8 cellular contexts compared by ENCODE assay signal in genomic region chr1:33010946-33011731, GRCh38. TPM values are rescaled to one million over a fixed set of nuclear protein-coding genes. Genes with fewer than 3 reads are reported as not detected.
DNase-seq lines count a peak whose midpoint lies in the region; ATAC-seq and TF ChIP-seq lines count a peak whose summit lies in the region.

No MANE protein-coding gene starts in this region.

- no peaks in the 10 kb centered on the region for H3K27me3 Mint-ChIP-seq in activated naive CD8-positive, alpha-beta T cell treated with anti-CD3 and anti-CD28 coated beads, Interleukin-2, amount 50 U/mL, for 24 hours

- no peaks in the 10 kb centered on the region for H3K9me3 ChIP-seq in cardiac muscle cell (ENCODE audit: low read depth)

- peaks cover 64% of the 10 kb centered on the region for H3K36me3 Mint-ChIP-seq in activated naive CD8-positive, alpha-beta T cell treated with anti-CD3 and anti-CD28 coated beads, Interleukin-2, amount 50 U/mL, for 24 hours (ENCODE audit: low read depth)

- H3K4me1 Mint-ChIP-seq in activated naive CD8-positive, alpha-beta T cell treated with anti-CD3 and anti-CD28 coated beads, Interleukin-2, amount 50 U/mL, for 24 hours, result peaks cover 3% of the 10 kb centered on the region

- no peak for TF ChIP-seq CTCF in C4-2B (conservative IDR thresholded peaks at IDR 0.05)
- TF ChIP-seq CTCF in cardiac muscle cell (IDR thresholded peaks at IDR 0.05; ENCODE audit: low read depth, low read length), result no peak

- peaks cover 28% of the 10 kb centered on the region for H3K36me3 ChIP-seq in cardiac muscle cell

- DNase-seq in activated naive CD8-positive, alpha-beta T cell treated with anti-CD3 and anti-CD28 coated beads, Interleukin-2, amount 50 U/mL, for 24 hours, result no peak
- DNase-seq in cardiac muscle cell (ENCODE audit: low read depth in 1 of 2, low spot score in 1 of 2), result peak in 1 of 2 donors; percentile 72
- DNase-seq in pons (ENCODE audit: low spot score), result peak; percentile 64
- no peak for DNase-seq in NCI-H1436 (lab: John Stamatoyannopoulos, UW)
- DNase-seq in NCI-H526 treated with DMSO at 0.1 percent for 48 hours (lab: John Stamatoyannopoulos, UW), result no peak
- no peak for DNase-seq in SKM-1 treated with dmso at 0.1 percent for 144 hours (lab: John Stamatoyannopoulos, UW; ENCODE audit: unreplicated experiment)
- DNase-seq in HT-29 (ENCODE audit: low spot score), result no peak

- no peaks in the 10 kb centered on the region for H3K27me3 ChIP-seq in cardiac muscle cell

- H3K4me3 Mint-ChIP-seq in activated naive CD8-positive, alpha-beta T cell treated with anti-CD3 and anti-CD28 coated beads, Interleukin-2, amount 50 U/mL, for 24 hours, result no peak overlapping the region

- no peak for ATAC-seq in activated naive CD8-positive, alpha-beta T cell treated with anti-CD3 and anti-CD28 coated beads, Interleukin-2, amount 50 U/mL, for 24 hours

- peaks cover 57% of the 10 kb centered on the region for H3K4me1 ChIP-seq in cardiac muscle cell (ENCODE audit: low read depth)

- H3K27ac ChIP-seq in C4-2B, result peak overlapping the region; percentile 62
- H3K27ac ChIP-seq in cardiac muscle cell, result peak overlapping the region; percentile 85

- H3K9me3 Mint-ChIP-seq in activated naive CD8-positive, alpha-beta T cell treated with anti-CD3 and anti-CD28 coated beads, Interleukin-2, amount 50 U/mL, for 24 hours, result no peaks in the 10 kb centered on the region

- H3K27ac Mint-ChIP-seq in activated naive CD8-positive, alpha-beta T cell treated with anti-CD3 and anti-CD28 coated beads, Interleukin-2, amount 50 U/mL, for 24 hours, result peak overlapping the region; percentile 28

- H3K4me3 ChIP-seq in cardiac muscle cell, result no peak overlapping the region

RNA-seq across cellular contexts. Expression of gene AK2, which starts 25.5 kb away (rescaled TPM):
- 201 and 263 TPM in 2 replicates for total RNA-seq in cardiac muscle cell
- polyA plus RNA-seq in cardiac muscle cell, result 264 and 281 TPM in 2 replicates
- 204 and 223 TPM in 2 replicates for total RNA-seq in HT-29 (2014; rRNA removed; shearing (Covaris generic))

RNA-seq across cellular contexts. Expression of gene RNF19B, which starts 46.5 kb away (rescaled TPM):
- 15.8 and 28.5 TPM in 2 replicates for total RNA-seq in cardiac muscle cell
- 16.2 and 17.8 TPM in 2 replicates for polyA plus RNA-seq in cardiac muscle cell
- total RNA-seq in HT-29 (2014; rRNA removed; shearing (Covaris generic)), result 15.8 and 19.2 TPM in 2 replicates
